In the genomic region with DNA sequence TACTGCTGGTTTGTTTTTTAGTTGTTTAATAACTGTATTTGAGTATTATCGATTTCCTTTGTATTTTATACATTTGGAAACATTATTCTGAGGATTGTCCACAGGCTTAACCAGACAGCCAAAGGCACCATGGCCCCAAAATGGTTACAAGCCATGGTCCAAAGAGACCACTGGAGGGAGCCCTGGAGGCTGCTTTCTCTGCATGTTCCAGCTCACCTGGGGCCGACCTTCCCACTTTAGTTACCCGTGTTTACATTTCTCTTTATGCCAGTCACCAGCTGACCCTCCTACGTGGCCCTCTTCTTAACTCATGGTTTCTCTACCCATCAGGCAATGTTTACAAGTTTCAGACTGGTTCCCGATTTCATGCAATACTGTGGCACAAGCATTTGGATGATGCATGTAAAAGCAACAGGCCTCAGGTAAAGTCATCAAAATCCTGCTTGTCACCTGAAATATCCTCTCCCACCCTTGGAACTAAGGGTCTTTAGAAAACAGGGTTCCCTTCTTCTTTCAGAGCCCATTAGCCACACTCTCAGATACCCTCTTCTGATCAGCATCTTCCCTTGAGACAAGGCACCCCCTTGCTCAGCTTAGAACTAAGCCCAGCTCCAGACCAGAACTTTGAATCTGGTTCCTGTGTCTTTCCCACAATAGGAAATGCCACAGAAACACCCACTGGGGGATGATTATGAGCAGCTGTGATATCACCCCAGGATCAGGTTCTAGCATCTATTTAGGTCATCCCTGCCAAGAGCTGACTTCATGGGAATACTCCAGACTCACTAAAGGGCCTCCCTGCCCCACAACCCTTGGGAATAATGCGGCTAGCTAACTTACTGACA, we compare ENCODE assay signal across 9 cellular contexts. TPM values are rescaled to one million over a fixed set of nuclear protein-coding genes. Genes with fewer than 3 reads are reported as not detected.
DNase-seq lines count a peak whose midpoint lies in the region; ATAC-seq, FAIRE-seq and TF ChIP-seq lines count a peak whose summit lies in the region.
"Had no signal": no experiment of that assay in that cellular context is flagged by ENCODE, and none has a peak within 500 bp of the region (broad histone marks: within the 10 kb centered on the region; RNA-seq: fewer than 3 reads in every experiment).

No MANE protein-coding gene starts in this region.

- no peak for TF ChIP-seq POLR2A in H1 (IDR thresholded peaks at IDR 0.05; ENCODE audit: control extremely low read depth in 1 of 2, low read depth in 2 of 2, low read length in 2 of 2)
- no peak for TF ChIP-seq POLR2A in stomach (IDR thresholded peaks at IDR 0.05)

- TF ChIP-seq RAD21 in H1 (IDR thresholded peaks at IDR 0.05 in 1 of 2, conservative IDR thresholded peaks at IDR 0.05 in 1 of 2; ENCODE audit: low read depth in 2 of 2, low read length in 2 of 2): peak; percentile 82 to 88

- no peaks in the 10 kb centered on the region for H3K27me3 ChIP-seq in H1 (replicated peaks in 1 of 4; ENCODE audit: control insufficient read depth in 3 of 4, extremely low read depth in 1 of 4, insufficient read depth in 3 of 4, low read length in 3 of 4)
- no peaks in the 10 kb centered on the region for H3K27me3 ChIP-seq in stomach

- intact Hi-C loops in activated CD4-positive, alpha-beta memory T cell treated with anti-CD3 and anti-CD28 coated beads for 36 hours (cut with micrococcal nuclease): loop anchor here (1.0 kb wide), 1 partner anchor 183 kb away; a partner anchor contains a TSS
- intact Hi-C loops in stomach (cut with DNase I; ENCODE audit: low total_unique reads): no loop called here

- peaks cover 2 to 14% (median 9%) of the 10 kb centered on the region in 4 experiments for H3K4me1 ChIP-seq in H1 (replicated peaks in 1 of 4; ENCODE audit: control insufficient read depth in 3 of 4, insufficient read depth in 4 of 4, low read length in 3 of 4)
- peaks cover 0 to 10% (median 6%) of the 10 kb centered on the region in 4 donors for H3K4me1 ChIP-seq in stomach

- no peaks in the 10 kb centered on the region for H3K36me3 Mint-ChIP-seq in activated CD4-positive, alpha-beta memory T cell treated with anti-CD3 and anti-CD28 coated beads for 36 hours

- H3K27me3 Mint-ChIP-seq in activated CD4-positive, alpha-beta memory T cell treated with anti-CD3 and anti-CD28 coated beads for 36 hours: no peaks in the 10 kb centered on the region

- TF ChIP-seq CTCF in AG09309 (IDR thresholded peaks at IDR 0.05; ENCODE audit: control insufficient read depth, insufficient read depth, low read depth, low read length, missing control alignments) (peak; percentile 76), H1 (IDR thresholded peaks at IDR 0.05; ENCODE audit: control extremely low read depth in 1 of 3, insufficient read depth in 1 of 3, low read depth in 1 of 3, low read length in 3 of 3) (peak; percentile 79 to 88 (median 87)), stomach (IDR thresholded peaks at IDR 0.05) (peak in 5 of 7 experiments; percentile 58 to 76 (median 69))

- no peaks in the 10 kb centered on the region for H3K23me2 ChIP-seq in H1 (ENCODE audit: low read depth, low read length)

- no peak overlapping the region for H3K27ac Mint-ChIP-seq in activated CD4-positive, alpha-beta memory T cell treated with anti-CD3 and anti-CD28 coated beads for 36 hours

- H3K27ac ChIP-seq in H1 (ENCODE audit: low read depth, low read length) (no peak overlapping the region), stomach (no peak overlapping the region)
- H3K27ac ChIP-seq: neutrophil had no signal

- H3K14ac ChIP-seq in H1 (ENCODE audit: insufficient read length): no peak overlapping the region

- H3K56ac ChIP-seq in H1 (replicated peaks; ENCODE audit: insufficient read length, low read depth, low read length): no peak overlapping the region

- no peak overlapping the region for H2BK5ac ChIP-seq in H1 (ENCODE audit: low read depth, low read length)

- CTCF ChIA-PET in activated CD4-positive, alpha-beta memory T cell treated with anti-CD3 and anti-CD28 coated beads for 36 hours (lab: Charles Lee): interaction anchor here (0.6 to 2.8 kb wide), 32 partner anchors 10 to 521 kb away, joined by 3 to 25 read pairs (median 3); a partner anchor contains a TSS
- CTCF ChIA-PET in H1 (lab: Charles Lee; ENCODE audit: partially characterized antibody): interaction anchor here (0.5 to 5.8 kb wide), 39 partner anchors 10 to 929 kb away, joined by 3 to 45 read pairs (median 4); no protein-coding TSS in a partner anchor

- FAIRE-seq in GM19239 (lab: Jason Lieb, UNC): peak; percentile 94
- peak; percentile 95 for FAIRE-seq in H1 (lab: Jason Lieb, UNC)

- H2AFZ ChIP-seq in H1 (ENCODE audit: low read length): no peak overlapping the region

- no peak overlapping the region for H3K4me2 ChIP-seq in H1 (ENCODE audit: insufficient read depth in 1 of 2, low read depth in 2 of 2, low read length in 2 of 2)

- H3K18ac ChIP-seq in H1 (ENCODE audit: extremely low read depth, low read length): no peak overlapping the region

- H4K91ac ChIP-seq in H1 (replicated peaks; ENCODE audit: insufficient read length, low read length): no peak overlapping the region

- no peaks in the 10 kb centered on the region for H3K79me2 ChIP-seq in H1 (ENCODE audit: control insufficient read depth in 1 of 2, insufficient read depth in 2 of 2, low read length in 2 of 2)

- no peak overlapping the region for H4K8ac ChIP-seq in H1 (ENCODE audit: extremely low read depth, insufficient read depth, low read length)

- H2AK5ac ChIP-seq in H1 (ENCODE audit: low read depth, low read length): no peak overlapping the region

- POLR2A ChIA-PET in activated CD4-positive, alpha-beta memory T cell treated with anti-CD3 and anti-CD28 coated beads for 36 hours (lab: Charles Lee): interaction anchor here (1.1 kb wide), 1 partner anchor 10 kb away, joined by 4 read pairs; no protein-coding TSS in a partner anchor
- POLR2A ChIA-PET in H1 (lab: Charles Lee; ENCODE audit: partially characterized antibody): interaction anchor here (0.7 to 1.9 kb wide), 3 partner anchors 10 to 236 kb away, joined by 3 to 5 read pairs (median 4); a partner anchor contains a TSS

- H3K9ac ChIP-seq in H1 (replicated peaks in 1 of 4; ENCODE audit: extremely low read depth in 1 of 4, low read depth in 3 of 4, low read length in 3 of 4): no peak overlapping the region

- H3K4me3 ChIP-seq in AG09309 (ENCODE audit: control insufficient read depth, low read depth, low read length) (no peak overlapping the region), H1 (ENCODE audit: extremely low read depth in 1 of 4, insufficient read depth in 2 of 4, low read depth in 3 of 4, low read length in 4 of 4) (no peak overlapping the region), stomach (no peak overlapping the region)

- no peak overlapping the region for H2BK120ac ChIP-seq in H1 (replicated peaks; ENCODE audit: low read depth, low read length)

- H3K9me3 Mint-ChIP-seq in activated CD4-positive, alpha-beta memory T cell treated with anti-CD3 and anti-CD28 coated beads for 36 hours: no peaks in the 10 kb centered on the region

- peaks cover 0 to 3% of the 10 kb centered on the region in 2 experiments for H4K20me1 ChIP-seq in H1 (replicated peaks in 1 of 2; ENCODE audit: control insufficient read depth in 1 of 2, insufficient read depth in 2 of 2, low read length in 2 of 2)

- H3K4me3 Mint-ChIP-seq in activated CD4-positive, alpha-beta memory T cell treated with anti-CD3 and anti-CD28 coated beads for 36 hours: no peak overlapping the region

- 42% methylated on average over 6 of the region's 6 CpGs; no CpG with 5 or more reads in 1 of the 2 experiments for WGBS in H1 (ENCODE audit: extremely low coverage in 1 of 2, insufficient coverage in 1 of 2, insufficient read length in 1 of 2, insufficient replicate concordance in 2 of 2, low coverage in 1 of 2, low lambda C conversion rate in 2 of 2, missing lambda C conversion rate in 1 of 2), 2 experiments
- 22 to 36% (median 29%) methylated on average over 6 of the region's 6 CpGs for WGBS in stomach, 5 donors

- ATAC-seq in HG03039 (IDR thresholded peaks at IDR 0.05; ENCODE audit: unreplicated experiment): no peak

- H4K5ac ChIP-seq in H1 (ENCODE audit: insufficient read length, low read depth, low read length): no peak overlapping the region

- DNase-seq in AG09309 (ENCODE audit: low read depth) (peak; percentile 27), GM19239 (ENCODE audit: insufficient read length, low spot score) (peak; percentile 72), NCI-H345 (lab: John Stamatoyannopoulos, UW) (peak; percentile 67), H1 (ENCODE audit: low read depth in 1 of 2, low spot score in 2 of 2) (peak in 1 of 2 experiments; percentile 75), myocyte (ENCODE audit: low read depth) (peak; percentile 89), stomach (peak; percentile 79)
- DNase-seq in activated CD4-positive, alpha-beta memory T cell treated with anti-CD3 and anti-CD28 coated beads for 36 hours: peak; percentile 74

- H3K9me3 ChIP-seq in H1 (ENCODE audit: insufficient read depth in 2 of 2, low read depth in 1 of 2, low read length in 1 of 2) (no peaks in the 10 kb centered on the region), stomach (no peaks in the 10 kb centered on the region)
- H3K9me3 ChIP-seq: neutrophil had no signal

- H3K4ac ChIP-seq in H1 (replicated peaks; ENCODE audit: insufficient read length, low read depth, low read length): no peak overlapping the region

- H3K4me1 Mint-ChIP-seq in activated CD4-positive, alpha-beta memory T cell treated with anti-CD3 and anti-CD28 coated beads for 36 hours (ENCODE audit: low read depth): peaks cover 4% of the 10 kb centered on the region

- no peak for TF ChIP-seq EP300 in H1 (IDR thresholded peaks at IDR 0.05; ENCODE audit: borderline replicate concordance in 1 of 2, low read depth in 2 of 2, low read length in 2 of 2)
- TF ChIP-seq EP300 in stomach (IDR thresholded peaks at IDR 0.05): no peak

- no peak overlapping the region for H3K23ac ChIP-seq in H1 (ENCODE audit: insufficient read length)

- no peaks in the 10 kb centered on the region for H3K79me1 ChIP-seq in H1 (ENCODE audit: low read depth, low read length)

- no peak overlapping the region for H2BK15ac ChIP-seq in H1 (ENCODE audit: low read length)

- H2BK20ac ChIP-seq in H1 (ENCODE audit: low read length): no peak overlapping the region

- H2BK12ac ChIP-seq in H1 (ENCODE audit: low read depth, low read length): no peak overlapping the region

- H3K36me3 ChIP-seq in H1 (ENCODE audit: control insufficient read depth in 2 of 4, insufficient read depth in 4 of 4, low read length in 3 of 4) (no peaks in the 10 kb centered on the region), stomach (peaks cover 0 to 16% (median 7%) of the 10 kb centered on the region in 4 donors)
- H3K36me3 ChIP-seq: neutrophil had no signal

RNA-seq across cellular contexts. Expression of a gene that starts 49.9 kb away (rescaled TPM):
- total RNA-seq in activated CD4-positive, alpha-beta memory T cell treated with anti-CD3 and anti-CD28 coated beads for 36 hours: 1 to 10 TPM; 3.5 to 3.9 TPM
- 17.3 and 18.3 TPM in 2 replicates for total RNA-seq in H1 (2021; fragmentation: NEBNext Ultra II Directional; extraction: Animal tissue kit (Norgen Biotek cat#: 25700))
- polyA plus RNA-seq in H1 (2011; rRNA removed) (5.2 and 6.5 TPM in 2 replicates), stomach (1 to 10 TPM in 2 of 3 donors, under 1 TPM in 1; 0.76 to 5.7 (median 4.0) TPM)
- polyA plus RNA-seq in H1 (2011; cell fraction: cytosol; rRNA removed): 11.5 TPM
- polyA plus RNA-seq in H1 (2011; cell fraction: nucleus; rRNA removed): 49.0 TPM
- 12.4 to 16.9 TPM (median 15.8 TPM) in 4 replicates for polyA plus RNA-seq in H1 (2012, experiment 1 of 2)
- polyA plus RNA-seq in H1 (2012, experiment 2 of 2): 1.5 TPM
- polyA plus RNA-seq in H1 (2013, experiment 1 of 2): 7.4 TPM
- polyA plus RNA-seq in H1 (2013, experiment 2 of 2): 7.5 TPM
- 35.2 and 50.9 TPM in 2 replicates for polyA minus RNA-seq in H1 (2011; rRNA and poly(A)+ RNA removed)
- 15.3 TPM for polyA minus RNA-seq in H1 (2011; cell fraction: cytosol; rRNA and poly(A)+ RNA removed)
- polyA minus RNA-seq in H1 (2011; cell fraction: nucleus; rRNA and poly(A)+ RNA removed): 67.8 TPM
- total RNA-seq in myocyte (2.6 and 4.1 TPM in 2 replicates), stomach (10 to 100 TPM in 2 of 5 donors, 1 to 10 TPM in 3; 2.7 to 35.8 (median 9.6) TPM)
- 2.9 TPM for polyA plus RNA-seq in myocyte (2012)
